ENCODE assay signal across 17 cellular contexts in genomic region chr13:51815848-51816247, GRCh38. TPM values are rescaled to one million over a fixed set of nuclear protein-coding genes. Genes with fewer than 3 reads are reported as not detected.
DNase-seq lines count a peak whose midpoint lies in the region; ATAC-seq, FAIRE-seq and TF ChIP-seq lines count a peak whose summit lies in the region.
"Had no signal": no experiment of that assay in that cellular context is flagged by ENCODE, and none has a peak within 500 bp of the region (broad histone marks: within the 10 kb centered on the region; RNA-seq: fewer than 3 reads in every experiment).

No MANE protein-coding gene starts in this region.

- in situ Hi-C loops in HepG2 (cut with HindIII; ENCODE audit: extremely low pct_ligation_motif_present, low pct_unique_long_range_greater_than_20kb) = loop anchor here (10.0 kb wide), 1 partner anchor 309 kb away; the partner anchor contains the start of gene NEK5

- H3K4me2 ChIP-seq in HepG2 (ENCODE audit: low read depth, low read length) (peak overlapping the region; percentile 77), PC-3 (ENCODE audit: low read length) (peak overlapping the region; percentile 97)

- POLR2A ChIA-PET in HepG2 (lab: Yijun Ruan, JAX) (interaction anchor here (0.9 to 2.3 kb wide), 3 partner anchors 10 to 363 kb away, joined by 3 to 10 read pairs (median 3); partner anchors contain the start of gene INTS6), PC-3 (lab: Charles Lee; ENCODE audit: unreplicated experiment) (interaction anchor here (0.7 kb wide), 1 partner anchor 43 kb away, joined by 3 read pairs; no protein-coding TSS in a partner anchor)

- BruUV-seq in HepG2 (replicated peaks; lab: Mats Ljungman, UMichigan) (no TSS peak), PC-3 (replicated peaks; lab: Mats Ljungman, UMichigan) (no TSS peak)

- H4K20me1 ChIP-seq in HepG2 (ENCODE audit: insufficient read depth, low read length) (no peaks in the 10 kb centered on the region), PC-3 (ENCODE audit: low read length) (no peaks in the 10 kb centered on the region)

- H3K4me3 ChIP-seq in HepG2 (replicated peaks in 1 of 3; ENCODE audit: insufficient read depth in 1 of 3, low read depth in 2 of 3, low read length in 3 of 3) = no peak overlapping the region
- H3K4me3 ChIP-seq in right lobe of liver = no peak overlapping the region
- peak overlapping the region; percentile 68 for H3K4me3 ChIP-seq in PC-3 (ENCODE audit: low read length)
- H3K4me3 ChIP-seq in left lung = peak overlapping the region in 1 of 2 donors; percentile 2
- H3K4me3 ChIP-seq: HAP-1, MG63 had no signal

- no peaks in the 10 kb centered on the region for H3F3A ChIP-seq in PC-3 (ENCODE audit: low read length, unreplicated experiment)

- no peak for TF ChIP-seq EP300 in HepG2 (IDR thresholded peaks at IDR 0.05; ENCODE audit: low read depth in 2 of 2, low read length in 2 of 2)
- no peak for TF ChIP-seq EP300 in HepG2 (CRISPR knock-in tag; IDR thresholded peaks at IDR 0.05; ENCODE audit: borderline replicate concordance)

- peaks cover 20% of the 10 kb centered on the region for H3K27me3 Mint-ChIP-seq in activated T-helper 2 cell treated with anti-CD3 and anti-CD28 coated beads, Interferon-gamma antibody, Interleukin-2, Interleukin-4, amounts not matched to agents 10 μg/mL and 5 μg/mL and 100 μg/mL, durations not matched to agents 14 hours and 24 hours and 36 hours (ENCODE audit: low read depth)

- TF ChIP-seq CTCF in HepG2 (CRISPR knock-in tag; IDR thresholded peaks at IDR 0.05) = no peak
- TF ChIP-seq CTCF in right lobe of liver (IDR thresholded peaks at IDR 0.05) = no peak
- no peak for TF ChIP-seq CTCF in PC-3 (conservative IDR thresholded peaks at IDR 0.05; ENCODE audit: low read depth, low read length)
- TF ChIP-seq CTCF in left lung (IDR thresholded peaks at IDR 0.05) = no peak

- intact Hi-C loops in HepG2 (cut with micrococcal nuclease; ENCODE audit: unreplicated experiment) = loop anchor here (1.0 kb wide), 2 partner anchors 311 to 385 kb away; no protein-coding TSS in a partner anchor
- intact Hi-C loops in right lobe of liver (cut with DNase I) = no loop called here
- intact Hi-C loops in PC-3 (cut with micrococcal nuclease) = loop anchor here (2.0 to 5.0 kb wide), 3 partner anchors 41 to 385 kb away; no protein-coding TSS in a partner anchor
- intact Hi-C loops in left lung (cut with DNase I) = loop anchor here in 1 of 2 donors (10.0 kb wide), 1 partner anchor 309 kb away; the partner anchor contains the start of gene NEK5
- intact Hi-C loops in activated T-helper 2 cell treated with anti-CD3 and anti-CD28 coated beads, Interferon-gamma antibody, Interleukin-2, Interleukin-4, amounts not matched to agents 10 μg/mL and 5 μg/mL and 100 μg/mL, durations not matched to agents 14 hours and 24 hours and 36 hours (cut with micrococcal nuclease) = loop anchor here (1.0 to 5.0 kb wide), 4 partner anchors 9 to 313 kb away; partner anchors contain the start of genes ALG11, ATP7B and NEK5

- H3K36me3 Mint-ChIP-seq in activated T-helper 2 cell treated with anti-CD3 and anti-CD28 coated beads, Interferon-gamma antibody, Interleukin-2, Interleukin-4, amounts not matched to agents 10 μg/mL and 5 μg/mL and 100 μg/mL, durations not matched to agents 14 hours and 24 hours and 36 hours (ENCODE audit: low read depth) = no peaks in the 10 kb centered on the region

- no peak for TF ChIP-seq RAD21 in HepG2 (CRISPR knock-in tag; IDR thresholded peaks at IDR 0.05)

- no peak for FAIRE-seq in HepG2 (lab: Jason Lieb, UNC)

- H3K9me2 ChIP-seq in PC-3 (replicated peaks; ENCODE audit: low read length) = no peaks in the 10 kb centered on the region

- no peak for DNase-seq in HepG2 (ENCODE audit: low spot score)
- no peak for DNase-seq in right lobe of liver
- peak; percentile 12 for DNase-seq in PC-3
- DNase-seq in left lung = no peak
- no peak for DNase-seq in SK-N-DZ (ENCODE audit: low spot score)
- DNase-seq in activated T-helper 2 cell treated with anti-CD3 and anti-CD28 coated beads, Interferon-gamma antibody, Interleukin-2, Interleukin-4, amounts not matched to agents 10 μg/mL and 5 μg/mL and 100 μg/mL, durations not matched to agents 14 hours and 24 hours and 36 hours (ENCODE audit: low spot score) = no peak
- no peak for DNase-seq in NCI-H2081 (lab: John Stamatoyannopoulos, UW)
- DNase-seq: NCI-H2081 treated with DMSO at 0.1 percent for 48 hours had no signal

- H2AFZ ChIP-seq in HepG2 (ENCODE audit: low read length) = no peak overlapping the region
- H2AFZ ChIP-seq in PC-3 (ENCODE audit: low read length) = peak overlapping the region; percentile 94

- 81% methylated on average over 9 of the region's 11 CpGs for WGBS in HepG2 (ENCODE audit: low lambda C conversion rate)
- WGBS in right lobe of liver (ENCODE audit: insufficient coverage, low coverage, low lambda C conversion rate, missing lambda C conversion rate) = 81% methylated on average over 3 of the region's 11 CpGs

- H3K27ac Mint-ChIP-seq in activated T-helper 2 cell treated with anti-CD3 and anti-CD28 coated beads, Interferon-gamma antibody, Interleukin-2, Interleukin-4, amounts not matched to agents 10 μg/mL and 5 μg/mL and 100 μg/mL, durations not matched to agents 14 hours and 24 hours and 36 hours = no peak overlapping the region

- no peaks in the 10 kb centered on the region for H3K36me3 ChIP-seq in HepG2 (replicated peaks in 1 of 2; ENCODE audit: control insufficient read depth in 1 of 2, insufficient read depth in 2 of 2, low read length in 2 of 2)
- no peaks in the 10 kb centered on the region for H3K36me3 ChIP-seq in right lobe of liver
- no peaks in the 10 kb centered on the region for H3K36me3 ChIP-seq in PC-3 (ENCODE audit: low read depth, low read length)
- no peaks in the 10 kb centered on the region for H3K36me3 ChIP-seq in left lung
- H3K36me3 ChIP-seq: HAP-1, heart right ventricle, MG63 had no signal

- H3K27ac ChIP-seq in HepG2 (ENCODE audit: extremely low read length, insufficient read depth, low read length) = no peak overlapping the region
- H3K27ac ChIP-seq in right lobe of liver = peak overlapping the region in 1 of 3 donors; percentile 88
- no peak overlapping the region for H3K27ac ChIP-seq in PC-3 (ENCODE audit: low read length)
- no peak overlapping the region for H3K27ac ChIP-seq in left lung

- H3K27me3 ChIP-seq in HepG2 (ENCODE audit: control insufficient read depth in 1 of 2, insufficient read depth in 2 of 2, low read length in 2 of 2) (no peaks in the 10 kb centered on the region), right lobe of liver (no peaks in the 10 kb centered on the region), PC-3 (ENCODE audit: low read length) (no peaks in the 10 kb centered on the region), left lung (no peaks in the 10 kb centered on the region)
- H3K27me3 ChIP-seq: heart right ventricle had no signal

- CTCF ChIA-PET in HepG2 (lab: Yijun Ruan, JAX; ENCODE audit: low intra/inter-chr PET ratio, low total read pairs) = interaction anchor here (1.1 to 1.6 kb wide), 5 partner anchors 34 to 385 kb away, joined by 4 to 9 read pairs (median 5); partner anchors contain the start of gene NEK5
- CTCF ChIA-PET in PC-3 (lab: Charles Lee) = interaction anchor here (0.9 kb wide), 2 partner anchors 9 to 312 kb away, joined by 3 read pairs; no protein-coding TSS in a partner anchor

- H3K9me3 Mint-ChIP-seq in activated T-helper 2 cell treated with anti-CD3 and anti-CD28 coated beads, Interferon-gamma antibody, Interleukin-2, Interleukin-4, amounts not matched to agents 10 μg/mL and 5 μg/mL and 100 μg/mL, durations not matched to agents 14 hours and 24 hours and 36 hours = no peaks in the 10 kb centered on the region

- H3K79me2 ChIP-seq in HepG2 (ENCODE audit: insufficient read depth, low read length) (no peaks in the 10 kb centered on the region), PC-3 (ENCODE audit: low read length) (no peaks in the 10 kb centered on the region)

- H3K9ac ChIP-seq in HepG2 (ENCODE audit: insufficient read depth, low read depth, low read length) (no peak overlapping the region), PC-3 (ENCODE audit: low read length) (no peak overlapping the region)

- H3K4me1 Mint-ChIP-seq in activated T-helper 2 cell treated with anti-CD3 and anti-CD28 coated beads, Interferon-gamma antibody, Interleukin-2, Interleukin-4, amounts not matched to agents 10 μg/mL and 5 μg/mL and 100 μg/mL, durations not matched to agents 14 hours and 24 hours and 36 hours (ENCODE audit: low read depth) = peaks cover 47% of the 10 kb centered on the region

- H3K9me3 ChIP-seq in HepG2 (ENCODE audit: low read length) (no peaks in the 10 kb centered on the region), right lobe of liver (no peaks in the 10 kb centered on the region), PC-3 (ENCODE audit: low read length) (no peaks in the 10 kb centered on the region), left lung (no peaks in the 10 kb centered on the region)
- H3K9me3 ChIP-seq: HAP-1, heart right ventricle, MG63 had no signal

- H3K4me1 ChIP-seq in HepG2 (ENCODE audit: insufficient read depth, low read length) (peaks cover 14% of the 10 kb centered on the region), right lobe of liver (peaks cover 0 to 3% (median 0%) of the 10 kb centered on the region in 4 donors), PC-3 (ENCODE audit: insufficient read depth, low read length) (peaks cover 6% of the 10 kb centered on the region; the same call in 1 of the 2 replicates), left lung (peaks cover 5 to 34% of the 10 kb centered on the region in 2 donors)
- H3K4me1 ChIP-seq: HAP-1 had no signal

- no peak for ATAC-seq in HepG2
- no peak for ATAC-seq in right lobe of liver
- ATAC-seq in PC-3 = peak; percentile 31
- ATAC-seq in left lung = peak; percentile 76

- TF ChIP-seq POLR2A in HepG2 (IDR thresholded peaks at IDR 0.05; ENCODE audit: insufficient read depth in 1 of 2, low read depth in 2 of 2, low read length in 2 of 2) (no peak), right lobe of liver (IDR thresholded peaks at IDR 0.05) (no peak)

- no peak overlapping the region for H3K4me3 Mint-ChIP-seq in activated T-helper 2 cell treated with anti-CD3 and anti-CD28 coated beads, Interferon-gamma antibody, Interleukin-2, Interleukin-4, amounts not matched to agents 10 μg/mL and 5 μg/mL and 100 μg/mL, durations not matched to agents 14 hours and 24 hours and 36 hours (ENCODE audit: low read depth)

RNA-seq across cellular contexts. Expression of gene DHRS12, which starts 11.9 kb away (rescaled TPM):
- total RNA-seq in HepG2 (2016; rRNA removed; fragmentation: Illumina TruSeq; extraction: Trizol) = 4.8 and 7.2 TPM in 2 replicates
- 8.8 and 10.5 TPM in 2 replicates for total RNA-seq in HepG2 (2016; cell fraction: cytosol; rRNA removed; fragmentation: Illumina TruSeq; extraction: Trizol; ENCODE audit: low read depth)
- total RNA-seq in HepG2 (2016; cell fraction: insoluble cytoplasmic fraction; rRNA removed; fragmentation: Illumina TruSeq; extraction: Trizol) = 5.6 and 5.7 TPM in 2 replicates
- 9.1 and 14.0 TPM in 2 replicates for total RNA-seq in HepG2 (2016; cell fraction: membrane; rRNA removed; fragmentation: Illumina TruSeq; extraction: Trizol)
- 6.7 TPM in 2 replicates for total RNA-seq in HepG2 (2016; cell fraction: nucleus; rRNA removed; fragmentation: Illumina TruSeq; extraction: Trizol)
- polyA plus RNA-seq in HepG2 (2011; rRNA removed) = 8.4 and 12.7 TPM in 2 replicates
- 7.3 and 8.0 TPM in 2 replicates for polyA plus RNA-seq in HepG2 (2011; cell fraction: cytosol; rRNA removed)
- 19.6 and 21.8 TPM in 2 replicates for polyA plus RNA-seq in HepG2 (2011; cell fraction: nucleus; rRNA removed)
- polyA plus RNA-seq in HepG2 (2012) = 10.8 and 12.0 TPM in 2 replicates
- 15.2 and 25.5 TPM in 2 replicates for polyA plus RNA-seq in HepG2 (2016; cell fraction: cytosol; fragmentation: Illumina TruSeq; extraction: Trizol; ENCODE audit: low read depth)
- 8.8 and 9.3 TPM in 2 replicates for polyA plus RNA-seq in HepG2 (2016; cell fraction: insoluble cytoplasmic fraction; fragmentation: Illumina TruSeq; extraction: Trizol; ENCODE audit: low read depth)
- polyA plus RNA-seq in HepG2 (2016; cell fraction: membrane; fragmentation: Illumina TruSeq; extraction: Trizol; ENCODE audit: low read depth) = 15.3 and 19.6 TPM in 2 replicates
- 14.9 and 17.8 TPM in 2 replicates for polyA plus RNA-seq in HepG2 (2016; cell fraction: nucleus; fragmentation: Illumina TruSeq; extraction: Trizol; ENCODE audit: insufficient read depth, low read depth)
- polyA minus RNA-seq in HepG2 (2011; rRNA and poly(A)+ RNA removed; ENCODE audit: low replicate concordance) = 0.89 and 5.4 TPM in 2 replicates
- polyA minus RNA-seq in HepG2 (2011; cell fraction: cytosol; rRNA and poly(A)+ RNA removed) = 2.5 and 5.0 TPM in 2 replicates
- polyA minus RNA-seq in HepG2 (2011; cell fraction: nucleus; rRNA and poly(A)+ RNA removed) = 12.2 and 18.3 TPM in 2 replicates
- total RNA-seq in right lobe of liver = 10 to 100 TPM; 10.2 to 17.6 (median 12.4) TPM
- 1.2 and 2.6 TPM in 2 replicates for total RNA-seq in PC-3 (2014; rRNA removed)
- total RNA-seq in left lung = 10 to 100 TPM; 11.7 to 12.4 TPM
- 5.4 and 17.8 TPM in 2 replicates for polyA plus RNA-seq in SK-N-DZ (2014; cell fraction: cytosol; rRNA removed)
- polyA plus RNA-seq in SK-N-DZ (2014; cell fraction: nucleus; rRNA removed) = 3.5 and 4.6 TPM in 2 replicates
- 2.2 and 3.1 TPM in 2 replicates for total RNA-seq in activated T-helper 2 cell treated with anti-CD3 and anti-CD28 coated beads, Interferon-gamma antibody, Interleukin-2, Interleukin-4, amounts not matched to agents 10 μg/mL and 5 μg/mL and 100 μg/mL, durations not matched to agents 14 hours and 24 hours and 36 hours

RNA-seq across cellular contexts. Expression of gene TMEM272, which starts 29.1 kb away (rescaled TPM):
- total RNA-seq in HepG2 (2016; rRNA removed; fragmentation: Illumina TruSeq; extraction: Trizol) (0.18 and 0.62 TPM in 2 replicates), right lobe of liver (under 1 TPM in 5 of 6 experiments, not detected in 1; 0.06 to 0.53 (median 0.33) TPM), PC-3 (2014; rRNA removed) (0.06 and 0.07 TPM in 2 replicates), left lung (under 1 TPM in 1 of 2 donors, not detected in 1; 0.13 TPM)
- not detected in 2 replicates for total RNA-seq in HepG2 (2016; cell fraction: cytosol; rRNA removed; fragmentation: Illumina TruSeq; extraction: Trizol; ENCODE audit: low read depth)
- 0.07 and 0.58 TPM in 2 replicates for total RNA-seq in HepG2 (2016; cell fraction: insoluble cytoplasmic fraction; rRNA removed; fragmentation: Illumina TruSeq; extraction: Trizol)
- 0.03 and 0.37 TPM in 2 replicates for total RNA-seq in HepG2 (2016; cell fraction: membrane; rRNA removed; fragmentation: Illumina TruSeq; extraction: Trizol)
- 2.0 and 2.1 TPM in 2 replicates for total RNA-seq in HepG2 (2016; cell fraction: nucleus; rRNA removed; fragmentation: Illumina TruSeq; extraction: Trizol)
- 0.37 and 0.52 TPM in 2 replicates for polyA plus RNA-seq in HepG2 (2011; rRNA removed)
- polyA plus RNA-seq in HepG2 (2011; cell fraction: cytosol; rRNA removed) = 0.07 and 0.09 TPM in 2 replicates
- polyA plus RNA-seq in HepG2 (2011; cell fraction: nucleus; rRNA removed) = 1.9 and 2.3 TPM in 2 replicates
- 0.20 and 0.34 TPM in 2 replicates for polyA plus RNA-seq in HepG2 (2012)
- polyA plus RNA-seq in HepG2 (2016; cell fraction: cytosol; fragmentation: Illumina TruSeq; extraction: Trizol; ENCODE audit: low read depth) = 0.03 TPM in 1 of 2 replicates, not detected in the other
- 0.17 and 0.24 TPM in 2 replicates for polyA plus RNA-seq in HepG2 (2016; cell fraction: insoluble cytoplasmic fraction; fragmentation: Illumina TruSeq; extraction: Trizol; ENCODE audit: low read depth)
- 0.03 TPM in 1 of 2 replicates, not detected in the other for polyA plus RNA-seq in HepG2 (2016; cell fraction: membrane; fragmentation: Illumina TruSeq; extraction: Trizol; ENCODE audit: low read depth)
- polyA plus RNA-seq in HepG2 (2016; cell fraction: nucleus; fragmentation: Illumina TruSeq; extraction: Trizol; ENCODE audit: insufficient read depth, low read depth) = 2.5 and 3.1 TPM in 2 replicates
- polyA minus RNA-seq in HepG2 (2011; rRNA and poly(A)+ RNA removed; ENCODE audit: low replicate concordance) = 1.3 TPM in 1 of 2 replicates, not detected in the other
- not detected in 2 replicates for polyA minus RNA-seq in HepG2 (2011; cell fraction: cytosol; rRNA and poly(A)+ RNA removed)
- polyA minus RNA-seq in HepG2 (2011; cell fraction: nucleus; rRNA and poly(A)+ RNA removed) = 2.7 and 3.2 TPM in 2 replicates
- polyA plus RNA-seq in SK-N-DZ (2014; cell fraction: cytosol; rRNA removed) = 0.02 and 2.5 TPM in 2 replicates
- 0.42 and 0.46 TPM in 2 replicates for polyA plus RNA-seq in SK-N-DZ (2014; cell fraction: nucleus; rRNA removed)
- 0.18 TPM in 1 of 2 replicates, not detected in the other for total RNA-seq in activated T-helper 2 cell treated with anti-CD3 and anti-CD28 coated beads, Interferon-gamma antibody, Interleukin-2, Interleukin-4, amounts not matched to agents 10 μg/mL and 5 μg/mL and 100 μg/mL, durations not matched to agents 14 hours and 24 hours and 36 hours
- total RNA-seq: fibroblast of lung, kidney epithelial cell had no signal
- polyA plus RNA-seq: fibroblast of lung had no signal

RNA-seq across cellular contexts. Expression of gene CCDC70, which starts 45.9 kb away (rescaled TPM):
- total RNA-seq in HepG2 (2016; rRNA removed; fragmentation: Illumina TruSeq; extraction: Trizol) (0.13 TPM in 1 of 2 replicates, not detected in the other), right lobe of liver (not detected), PC-3 (2014; rRNA removed) (not detected in 2 replicates), left lung (not detected)
- not detected in 2 replicates for total RNA-seq in HepG2 (2016; cell fraction: cytosol; rRNA removed; fragmentation: Illumina TruSeq; extraction: Trizol; ENCODE audit: low read depth)
- not detected in 2 replicates for total RNA-seq in HepG2 (2016; cell fraction: insoluble cytoplasmic fraction; rRNA removed; fragmentation: Illumina TruSeq; extraction: Trizol)
- not detected in 2 replicates for total RNA-seq in HepG2 (2016; cell fraction: membrane; rRNA removed; fragmentation: Illumina TruSeq; extraction: Trizol)
- not detected in 2 replicates for total RNA-seq in HepG2 (2016; cell fraction: nucleus; rRNA removed; fragmentation: Illumina TruSeq; extraction: Trizol)
- polyA plus RNA-seq in HepG2 (2011; rRNA removed) = not detected in 2 replicates
- 0.05 and 0.07 TPM in 2 replicates for polyA plus RNA-seq in HepG2 (2011; cell fraction: cytosol; rRNA removed)
- polyA plus RNA-seq in HepG2 (2011; cell fraction: nucleus; rRNA removed) = not detected in 2 replicates
- polyA plus RNA-seq in HepG2 (2012) = not detected in 2 replicates
- not detected in 2 replicates for polyA plus RNA-seq in HepG2 (2016; cell fraction: cytosol; fragmentation: Illumina TruSeq; extraction: Trizol; ENCODE audit: low read depth)
- not detected in 2 replicates for polyA plus RNA-seq in HepG2 (2016; cell fraction: insoluble cytoplasmic fraction; fragmentation: Illumina TruSeq; extraction: Trizol; ENCODE audit: low read depth)
- polyA plus RNA-seq in HepG2 (2016; cell fraction: membrane; fragmentation: Illumina TruSeq; extraction: Trizol; ENCODE audit: low read depth) = not detected in 2 replicates
- not detected in 2 replicates for polyA plus RNA-seq in HepG2 (2016; cell fraction: nucleus; fragmentation: Illumina TruSeq; extraction: Trizol; ENCODE audit: insufficient read depth, low read depth)
- 0.64 TPM in 1 of 2 replicates, not detected in the other for polyA minus RNA-seq in HepG2 (2011; rRNA and poly(A)+ RNA removed; ENCODE audit: low replicate concordance)
- polyA minus RNA-seq in HepG2 (2011; cell fraction: cytosol; rRNA and poly(A)+ RNA removed) = not detected in 2 replicates
- not detected in 2 replicates for polyA minus RNA-seq in HepG2 (2011; cell fraction: nucleus; rRNA and poly(A)+ RNA removed)
- polyA plus RNA-seq in SK-N-DZ (2014; cell fraction: cytosol; rRNA removed) = not detected in 2 replicates
- not detected in 2 replicates for polyA plus RNA-seq in SK-N-DZ (2014; cell fraction: nucleus; rRNA removed)
- total RNA-seq in activated T-helper 2 cell treated with anti-CD3 and anti-CD28 coated beads, Interferon-gamma antibody, Interleukin-2, Interleukin-4, amounts not matched to agents 10 μg/mL and 5 μg/mL and 100 μg/mL, durations not matched to agents 14 hours and 24 hours and 36 hours = not detected in 2 replicates
- total RNA-seq: fibroblast of lung; heart right ventricle; kidney epithelial cell; mucosa of gallbladder; omental fat pad; T-helper 1 cell treated with Interleukin-12 subunit alpha and Interleukin-12 subunit beta and Interleukin-4 antibody, amounts not matched to agents 30 ng/mL and 1 ng/mL, for 36 hours; temporal lobe had no signal
- polyA plus RNA-seq: fibroblast of lung, heart right ventricle had no signal

Comparison
In these comparisons a context has a peak if more than half of its experiments do, and no peak if none do; other contexts are left out.
1. intact Hi-C loops: an anchor here in HepG2 (1.0 kb wide), PC-3 (2.0 to 5.0 kb wide) and activated T-helper 2 cell treated with anti-CD3 and anti-CD28 coated beads, Interferon-gamma antibody, Interleukin-2, Interleukin-4, amounts not matched to agents 10 μg/mL and 5 μg/mL and 100 μg/mL, durations not matched to agents 14 hours and 24 hours and 36 hours (1.0 to 5.0 kb wide); none called in right lobe of liver.
2. ATAC-seq: peak in PC-3 (single experiment) and left lung (single experiment); none in HepG2 (single experiment) and right lobe of liver (0 of 4).